In genomic region chr3:126340596-126340942, GRCh38 we compare ENCODE assay signal across 22 cellular contexts. TPM values are rescaled to one million over a fixed set of nuclear protein-coding genes. Genes with fewer than 3 reads are reported as not detected.
"Had no signal": no experiment of that assay in that cellular context is flagged by ENCODE, and none has a peak within 500 bp of the region (broad histone marks: within the 10 kb centered on the region; RNA-seq: fewer than 3 reads in every experiment).

No MANE protein-coding gene starts in this region.

- H3K27ac Mint-ChIP-seq: activated CD8-positive, alpha-beta memory T cell treated with anti-CD3 and anti-CD28 coated beads, Interleukin-2, amount 10 ng/mL, durations not matched to agents 7 days and 5 days; activated naive CD4-positive, alpha-beta T cell treated with anti-CD3 and anti-CD28 coated beads, Interleukin-2, amount 50 U/mL, for 24 hours; activated T-cell treated with anti-CD3 and anti-CD28 coated beads, Interleukin-2, amount 50 U/mL, for 24 hours; effector memory CD8-positive, alpha-beta T cell; naive thymus-derived CD4-positive, alpha-beta T cell; stimulated activated memory B cell treated with anti-CD40 and anti-IgM and Interleukin-4, amounts not matched to agents 10 μg/mL and 1 μg/mL and 100 μg/mL, for 72 hours had no signal

- H3K4me1 ChIP-seq: foreskin keratinocyte, prostate gland had no signal

- H3K9me3 Mint-ChIP-seq: activated naive CD4-positive, alpha-beta T cell treated with anti-CD3 and anti-CD28 coated beads, Interleukin-2, amount 50 U/mL, for 24 hours; activated T-cell treated with anti-CD3 and anti-CD28 coated beads, Interleukin-2, amount 50 U/mL, for 24 hours; effector memory CD8-positive, alpha-beta T cell; stimulated activated memory B cell treated with anti-CD40 and anti-IgM and Interleukin-4, amounts not matched to agents 10 μg/mL and 1 μg/mL and 100 μg/mL, for 72 hours had no signal

- DNase-seq: activated CD4-positive, alpha-beta T cell treated with anti-CD3 and anti-CD28 coated beads, Interleukin-2, amount 50 U/mL, for 48 hours; activated CD8-positive, alpha-beta memory T cell treated with anti-CD3 and anti-CD28 coated beads, Interleukin-2, amount 10 ng/mL, durations not matched to agents 7 days and 5 days; activated effector memory CD4-positive, alpha-beta T cell treated with Interleukin-2 at 50 U/mL for 16 hours; amygdala; brain microvascular endothelial cell; effector memory CD8-positive, alpha-beta T cell; mammary epithelial cell; nucleus accumbens; SHP77 treated with DMSO at 0.1 percent for 48 hours; T-helper 1 cell; T1000 had no signal

- H3K27me3 Mint-ChIP-seq: activated CD8-positive, alpha-beta memory T cell treated with anti-CD3 and anti-CD28 coated beads, Interleukin-2, amount 10 ng/mL, durations not matched to agents 7 days and 5 days had no signal

- ATAC-seq: activated CD8-positive, alpha-beta memory T cell treated with anti-CD3 and anti-CD28 coated beads, Interleukin-2, amount 10 ng/mL, durations not matched to agents 7 days and 5 days; effector memory CD8-positive, alpha-beta T cell; foreskin keratinocyte; mucosa of descending colon; SK-N-SH treated with all-trans-retinoic acid at 6 μM for 48 hours had no signal

- H3K9me3 ChIP-seq: mucosa of descending colon, prostate gland, upper lobe of left lung had no signal

- H3K36me3 ChIP-seq: brain microvascular endothelial cell, prostate gland had no signal

- H3K27ac ChIP-seq: brain microvascular endothelial cell, foreskin keratinocyte, prostate gland had no signal

- H3K36me3 Mint-ChIP-seq: activated CD8-positive, alpha-beta memory T cell treated with anti-CD3 and anti-CD28 coated beads, Interleukin-2, amount 10 ng/mL, durations not matched to agents 7 days and 5 days; activated naive CD4-positive, alpha-beta T cell treated with anti-CD3 and anti-CD28 coated beads, Interleukin-2, amount 50 U/mL, for 24 hours; naive thymus-derived CD4-positive, alpha-beta T cell; stimulated activated memory B cell treated with anti-CD40 and anti-IgM and Interleukin-4, amounts not matched to agents 10 μg/mL and 1 μg/mL and 100 μg/mL, for 72 hours had no signal

- H3K4me3 ChIP-seq: mucosa of descending colon, prostate gland, upper lobe of left lung had no signal

- H3K4me3 Mint-ChIP-seq: activated CD8-positive, alpha-beta memory T cell treated with anti-CD3 and anti-CD28 coated beads, Interleukin-2, amount 10 ng/mL, durations not matched to agents 7 days and 5 days; activated naive CD4-positive, alpha-beta T cell treated with anti-CD3 and anti-CD28 coated beads, Interleukin-2, amount 50 U/mL, for 24 hours; activated T-cell treated with anti-CD3 and anti-CD28 coated beads, Interleukin-2, amount 50 U/mL, for 24 hours; effector memory CD8-positive, alpha-beta T cell; naive thymus-derived CD4-positive, alpha-beta T cell; stimulated activated memory B cell treated with anti-CD40 and anti-IgM and Interleukin-4, amounts not matched to agents 10 μg/mL and 1 μg/mL and 100 μg/mL, for 72 hours had no signal

- H3K4me1 Mint-ChIP-seq: activated CD8-positive, alpha-beta memory T cell treated with anti-CD3 and anti-CD28 coated beads, Interleukin-2, amount 10 ng/mL, durations not matched to agents 7 days and 5 days; activated naive CD4-positive, alpha-beta T cell treated with anti-CD3 and anti-CD28 coated beads, Interleukin-2, amount 50 U/mL, for 24 hours; stimulated activated memory B cell treated with anti-CD40 and anti-IgM and Interleukin-4, amounts not matched to agents 10 μg/mL and 1 μg/mL and 100 μg/mL, for 72 hours had no signal

- H3K27me3 ChIP-seq: upper lobe of left lung had no signal

RNA-seq across cellular contexts. Expression of gene KLF15, which starts 16.6 kb away (rescaled TPM):
- total RNA-seq: activated CD8-positive, alpha-beta memory T cell treated with anti-CD3 and anti-CD28 coated beads, Interleukin-2, amount 10 ng/mL, durations not matched to agents 7 days and 5 days had no signal

RNA-seq across cellular contexts. Expression of gene CFAP100, which starts 54.1 kb away (rescaled TPM):
- total RNA-seq: activated CD8-positive, alpha-beta memory T cell treated with anti-CD3 and anti-CD28 coated beads, Interleukin-2, amount 10 ng/mL, durations not matched to agents 7 days and 5 days; dermis blood vessel endothelial cell; foreskin keratinocyte; mammary epithelial cell; mucosa of descending colon; naive thymus-derived CD4-positive, alpha-beta T cell; subcutaneous adipose tissue had no signal
